Comparison of ENCODE assay signal across 1 cellular context in the genomic region with DNA sequence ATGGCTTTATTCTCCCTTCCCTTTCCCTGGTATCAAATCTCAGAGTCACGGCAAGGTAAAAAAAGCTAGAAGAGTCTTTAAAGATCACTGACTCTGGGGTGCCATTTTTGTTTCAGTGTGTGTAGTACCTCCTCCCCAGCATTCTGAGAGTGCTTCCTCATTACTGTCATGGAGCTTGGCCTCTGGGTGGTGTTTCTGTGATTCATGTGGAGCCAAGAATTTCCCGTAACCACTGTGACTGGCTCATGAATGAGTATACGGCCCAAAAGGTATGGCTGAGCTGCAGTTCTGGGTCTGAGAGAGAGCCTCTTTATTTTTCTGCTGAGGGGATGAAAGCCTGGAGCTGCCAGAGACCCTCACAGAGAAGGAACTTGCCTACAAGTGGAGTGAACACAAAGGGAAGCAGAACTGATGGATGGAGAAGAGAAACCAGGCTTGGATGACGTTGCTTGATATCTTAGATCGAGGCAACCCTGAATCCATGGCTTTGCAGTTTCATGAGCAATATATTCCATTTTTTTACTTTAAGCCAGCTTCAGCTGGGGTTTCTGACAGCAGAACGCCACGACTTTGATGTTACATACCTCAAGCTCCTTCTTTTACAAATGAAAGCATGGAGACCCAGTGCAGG.
TF ChIP-seq lines count a peak whose summit lies in the region.

No MANE protein-coding gene starts in this region.

TF ChIP-seq in GM12878, 131 proteins besides CTCF, POLR2A, EP300 and RAD21 (continued from another document):
- TF ChIP-seq, protein P1, sequence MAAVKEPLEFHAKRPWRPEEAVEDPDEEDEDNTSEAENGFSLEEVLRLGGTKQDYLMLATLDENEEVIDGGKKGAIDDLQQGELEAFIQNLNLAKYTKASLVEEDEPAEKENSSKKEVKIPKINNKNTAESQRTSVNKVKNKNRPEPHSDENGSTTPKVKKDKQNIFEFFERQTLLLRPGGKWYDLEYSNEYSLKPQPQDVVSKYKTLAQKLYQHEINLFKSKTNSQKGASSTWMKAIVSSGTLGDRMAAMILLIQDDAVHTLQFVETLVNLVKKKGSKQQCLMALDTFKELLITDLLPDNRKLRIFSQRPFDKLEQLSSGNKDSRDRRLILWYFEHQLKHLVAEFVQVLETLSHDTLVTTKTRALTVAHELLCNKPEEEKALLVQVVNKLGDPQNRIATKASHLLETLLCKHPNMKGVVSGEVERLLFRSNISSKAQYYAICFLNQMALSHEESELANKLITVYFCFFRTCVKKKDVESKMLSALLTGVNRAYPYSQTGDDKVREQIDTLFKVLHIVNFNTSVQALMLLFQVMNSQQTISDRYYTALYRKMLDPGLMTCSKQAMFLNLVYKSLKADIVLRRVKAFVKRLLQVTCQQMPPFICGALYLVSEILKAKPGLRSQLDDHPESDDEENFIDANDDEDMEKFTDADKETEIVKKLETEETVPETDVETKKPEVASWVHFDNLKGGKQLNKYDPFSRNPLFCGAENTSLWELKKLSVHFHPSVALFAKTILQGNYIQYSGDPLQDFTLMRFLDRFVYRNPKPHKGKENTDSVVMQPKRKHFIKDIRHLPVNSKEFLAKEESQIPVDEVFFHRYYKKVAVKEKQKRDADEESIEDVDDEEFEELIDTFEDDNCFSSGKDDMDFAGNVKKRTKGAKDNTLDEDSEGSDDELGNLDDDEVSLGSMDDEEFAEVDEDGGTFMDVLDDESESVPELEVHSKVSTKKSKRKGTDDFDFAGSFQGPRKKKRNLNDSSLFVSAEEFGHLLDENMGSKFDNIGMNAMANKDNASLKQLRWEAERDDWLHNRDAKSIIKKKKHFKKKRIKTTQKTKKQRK (IDR thresholded peaks at IDR 0.05; ENCODE audit: low read depth, low read length): no peak
- no peak for TF ChIP-seq BMI1 (IDR thresholded peaks at IDR 0.05; ENCODE audit: borderline replicate concordance)
- peak; percentile 68 for TF ChIP-seq YY1 (IDR thresholded peaks at IDR 0.05; ENCODE audit: low read depth, low read length)
- TF ChIP-seq SIX5 (IDR thresholded peaks at IDR 0.05; ENCODE audit: low read depth, low read length, severe bottlenecking): no peak
- no peak for TF ChIP-seq MYC (IDR thresholded peaks at IDR 0.05; ENCODE audit: insufficient read depth, insufficient read length, insufficient replicate concordance, low read length, severe bottlenecking)
- no peak for TF ChIP-seq EGR1 (IDR thresholded peaks at IDR 0.05; ENCODE audit: borderline replicate concordance in 1 of 2, low read depth in 2 of 2, low read length in 2 of 2)
TF ChIP-seq in GM12878: peak in this region for 2.
